ENCODE assay signal across 22 cellular contexts in genomic region chr11:68382358-68382998, GRCh38.
A peak's percentile ranks its signal among the peaks of the same experiment; 100 is the strongest.
DNase-seq lines count a peak whose midpoint lies in the region; ATAC-seq, FAIRE-seq and TF ChIP-seq lines count a peak whose summit lies in the region.
"Had no signal": no experiment of that assay in that cellular context is flagged by ENCODE, and none has a peak within 500 bp of the region (broad histone marks: within the 10 kb centered on the region; RNA-seq: fewer than 3 reads in every experiment).

No MANE protein-coding gene starts in this region.

- peak overlapping the region; percentile 80 for H3K27ac Mint-ChIP-seq in activated naive CD4-positive, alpha-beta T cell treated with anti-CD3 and anti-CD28 coated beads, Interleukin-2, amount 10 ng/mL, durations not matched to agents 7 days and 5 days
- H3K27ac Mint-ChIP-seq in activated naive CD4-positive, alpha-beta T cell treated with anti-CD3 and anti-CD28 coated beads, Interleukin-2, amount 50 U/mL, for 72 hours: no peak overlapping the region
- H3K27ac Mint-ChIP-seq in activated B cell treated with CpG ODN at 0.5 μM for 24 hours (peak overlapping the region; percentile 56), immature natural killer cell (no peak overlapping the region)
- H3K27ac Mint-ChIP-seq: activated T-helper 2 cell treated with anti-CD3 and anti-CD28 coated beads, Interferon-gamma antibody, Interleukin-2, Interleukin-4, amounts not matched to agents 10 μg/mL and 5 μg/mL and 100 μg/mL, durations not matched to agents 14 hours and 24 hours and 36 hours had no signal

- CTCF ChIA-PET in activated naive CD4-positive, alpha-beta T cell treated with anti-CD3 and anti-CD28 coated beads, Interleukin-2, amount 10 ng/mL, durations not matched to agents 7 days and 5 days (lab: Charles Lee): interaction anchor here (1.0 to 6.2 kb wide), 9 partner anchors 10 to 131 kb away, joined by 3 to 37 read pairs (median 3); partner anchors contain the start of gene C11orf24
- CTCF ChIA-PET in activated B cell treated with CpG ODN at 0.5 μM for 24 hours (lab: Charles Lee): interaction anchor here (0.9 to 2.7 kb wide), 5 partner anchors 12 to 125 kb away, joined by 3 to 10 read pairs (median 7); no protein-coding TSS in a partner anchor

- no peak for ATAC-seq in activated naive CD4-positive, alpha-beta T cell treated with anti-CD3 and anti-CD28 coated beads, Interleukin-2, amount 50 U/mL, for 72 hours
- ATAC-seq in activated B cell treated with CpG ODN at 0.5 μM for 24 hours (ENCODE audit: low read depth) (no peak), right lobe of liver (no peak), thoracic aorta (ENCODE audit: insufficient number of reproducible peaks, low FRiP score, low read depth) (no peak)
- ATAC-seq: pancreas had no signal

- H3K4me3 ChIP-seq in right lobe of liver (no peak overlapping the region), thoracic aorta (no peak overlapping the region)
- H3K4me3 ChIP-seq: cardiac muscle cell, HAP-1, lung, pancreas had no signal

- TF ChIP-seq CTCF in activated B cell treated with CpG ODN at 0.5 μM for 24 hours (IDR thresholded peaks at IDR 0.05) (no peak), right lobe of liver (IDR thresholded peaks at IDR 0.05) (no peak), thoracic aorta (IDR thresholded peaks at IDR 0.05) (no peak)

- peaks cover 2 to 77% (median 36%) of the 10 kb centered on the region in 4 donors for H3K4me1 ChIP-seq in right lobe of liver
- peaks cover 41 to 56% of the 10 kb centered on the region in 2 donors for H3K4me1 ChIP-seq in thoracic aorta (ENCODE audit: control insufficient read depth in 1 of 2, low read depth in 2 of 2)
- H3K4me1 ChIP-seq: HAP-1 had no signal

- FAIRE-seq in GM12892 (lab: Jason Lieb, UNC): no peak
- FAIRE-seq: pancreas had no signal

- intact Hi-C loops in activated B cell treated with CpG ODN at 0.5 μM for 24 hours (cut with micrococcal nuclease) (loop anchor here (5.0 kb wide), 1 partner anchor 70 kb away; the partner anchor contains the start of gene LRP5), right lobe of liver (cut with DNase I) (loop anchor here (10.0 kb wide), 2 partner anchors 68 to 78 kb away; partner anchors contain the start of gene LRP5 (in 1 of the 2))

- no peaks in the 10 kb centered on the region for H3K27me3 Mint-ChIP-seq in activated naive CD4-positive, alpha-beta T cell treated with anti-CD3 and anti-CD28 coated beads, Interleukin-2, amount 10 ng/mL, durations not matched to agents 7 days and 5 days
- H3K27me3 Mint-ChIP-seq in activated B cell treated with CpG ODN at 0.5 μM for 24 hours: no peaks in the 10 kb centered on the region
- peaks cover 2 to 7% (median 2%) of the 10 kb centered on the region in 3 donors for H3K27me3 Mint-ChIP-seq in immature natural killer cell (ENCODE audit: low read depth in 3 of 3)

- H3K9me3 ChIP-seq in right lobe of liver: no peaks in the 10 kb centered on the region
- H3K9me3 ChIP-seq in thoracic aorta: no peaks in the 10 kb centered on the region
- H3K9me3 ChIP-seq: HAP-1, pancreas had no signal

- peaks cover 48% of the 10 kb centered on the region for H3K4me1 Mint-ChIP-seq in activated naive CD4-positive, alpha-beta T cell treated with anti-CD3 and anti-CD28 coated beads, Interleukin-2, amount 10 ng/mL, durations not matched to agents 7 days and 5 days
- peaks cover 45% of the 10 kb centered on the region for H3K4me1 Mint-ChIP-seq in activated B cell treated with CpG ODN at 0.5 μM for 24 hours
- peaks cover 0 to 4% of the 10 kb centered on the region in 2 donors for H3K4me1 Mint-ChIP-seq in immature natural killer cell

- TF ChIP-seq POLR2A in right lobe of liver (IDR thresholded peaks at IDR 0.05): no peak
- TF ChIP-seq POLR2A in GM12892 (IDR thresholded peaks at IDR 0.05; ENCODE audit: low read depth, low read length): no peak

- POLR2A ChIA-PET in activated B cell treated with CpG ODN at 0.5 μM for 24 hours (lab: Charles Lee): interaction anchor here (0.6 to 4.1 kb wide), 6 partner anchors 11 to 141 kb away, joined by 3 to 39 read pairs (median 4); partner anchors contain the start of gene C11orf24

- H3K36me3 Mint-ChIP-seq in activated naive CD4-positive, alpha-beta T cell treated with anti-CD3 and anti-CD28 coated beads, Interleukin-2, amount 10 ng/mL, durations not matched to agents 7 days and 5 days: peaks cover 5% of the 10 kb centered on the region
- no peaks in the 10 kb centered on the region for H3K36me3 Mint-ChIP-seq in activated naive CD4-positive, alpha-beta T cell treated with anti-CD3 and anti-CD28 coated beads, Interleukin-2, amount 50 U/mL, for 72 hours
- H3K36me3 Mint-ChIP-seq in activated B cell treated with CpG ODN at 0.5 μM for 24 hours (ENCODE audit: low read depth): no peaks in the 10 kb centered on the region
- H3K36me3 Mint-ChIP-seq in immature natural killer cell: no peaks in the 10 kb centered on the region
- H3K36me3 Mint-ChIP-seq: CD8-positive, alpha-beta memory T cell had no signal

- no peak for DNase-seq in activated naive CD4-positive, alpha-beta T cell treated with anti-CD3 and anti-CD28 coated beads, Interleukin-2, amount 10 ng/mL, durations not matched to agents 7 days and 5 days
- no peak for DNase-seq in activated naive CD4-positive, alpha-beta T cell treated with anti-CD3 and anti-CD28 coated beads, Interleukin-2, amount 50 U/mL, for 72 hours (ENCODE audit: low spot score in 2 of 2)
- DNase-seq in activated B cell treated with CpG ODN at 0.5 μM for 24 hours (no peak), right lobe of liver (no peak), thoracic aorta (ENCODE audit: low spot score) (no peak), HPDE6-E6E7 (ENCODE audit: extremely low spot score) (no peak), immature natural killer cell (no peak), GM12892 (ENCODE audit: insufficient read length) (no peak)
- DNase-seq: ACHN; amniotic stem cell; CD8-positive, alpha-beta memory T cell; foreskin melanocyte; MM.1S; NCI-H146; NCI-H82; T-helper 9 cell had no signal

- H3K27me3 ChIP-seq in right lobe of liver (no peaks in the 10 kb centered on the region), thoracic aorta (replicated peaks; ENCODE audit: insufficient read depth) (no peaks in the 10 kb centered on the region)
- H3K27me3 ChIP-seq: cardiac muscle cell, pancreas had no signal

- peaks cover 0 to 2% (median 0%) of the 10 kb centered on the region in 4 donors for H3K36me3 ChIP-seq in right lobe of liver
- peaks cover 9% of the 10 kb centered on the region for H3K36me3 ChIP-seq in thoracic aorta

- peak overlapping the region; percentile 20 to 65 (median 60) for H3K27ac ChIP-seq in right lobe of liver
- peak overlapping the region; percentile 77 for H3K27ac ChIP-seq in thoracic aorta
- H3K27ac ChIP-seq: cardiac muscle cell, epithelial cell of prostate, pancreas had no signal

- 14% methylated on average over 5 of the region's 16 CpGs for WGBS in right lobe of liver (ENCODE audit: insufficient coverage, low coverage, low lambda C conversion rate, missing lambda C conversion rate)

- no peaks in the 10 kb centered on the region for H3K9me3 Mint-ChIP-seq in activated naive CD4-positive, alpha-beta T cell treated with anti-CD3 and anti-CD28 coated beads, Interleukin-2, amount 10 ng/mL, durations not matched to agents 7 days and 5 days
- no peaks in the 10 kb centered on the region for H3K9me3 Mint-ChIP-seq in activated naive CD4-positive, alpha-beta T cell treated with anti-CD3 and anti-CD28 coated beads, Interleukin-2, amount 50 U/mL, for 72 hours
- no peaks in the 10 kb centered on the region for H3K9me3 Mint-ChIP-seq in activated B cell treated with CpG ODN at 0.5 μM for 24 hours
- no peaks in the 10 kb centered on the region for H3K9me3 Mint-ChIP-seq in immature natural killer cell
- H3K9me3 Mint-ChIP-seq: activated T-helper 2 cell treated with anti-CD3 and anti-CD28 coated beads, Interferon-gamma antibody, Interleukin-2, Interleukin-4, amounts not matched to agents 10 μg/mL and 5 μg/mL and 100 μg/mL, durations not matched to agents 14 hours and 24 hours and 36 hours; CD8-positive, alpha-beta memory T cell had no signal

- no peak overlapping the region for H3K4me3 Mint-ChIP-seq in activated naive CD4-positive, alpha-beta T cell treated with anti-CD3 and anti-CD28 coated beads, Interleukin-2, amount 10 ng/mL, durations not matched to agents 7 days and 5 days
- H3K4me3 Mint-ChIP-seq in activated B cell treated with CpG ODN at 0.5 μM for 24 hours (no peak overlapping the region), immature natural killer cell (no peak overlapping the region)
- H3K4me3 Mint-ChIP-seq: CD8-positive, alpha-beta memory T cell had no signal

Comparison
In these comparisons a context has a peak if more than half of its experiments do, and no peak if none do; other contexts are left out.
1. H3K27ac Mint-ChIP-seq: peak in activated naive CD4-positive, alpha-beta T cell treated with anti-CD3 and anti-CD28 coated beads, Interleukin-2, amount 10 ng/mL, durations not matched to agents 7 days and 5 days (single experiment) and activated B cell treated with CpG ODN at 0.5 μM for 24 hours (single experiment); none in activated naive CD4-positive, alpha-beta T cell treated with anti-CD3 and anti-CD28 coated beads, Interleukin-2, amount 50 U/mL, for 72 hours (0 of 2) and immature natural killer cell (0 of 6).